In the genomic region with DNA sequence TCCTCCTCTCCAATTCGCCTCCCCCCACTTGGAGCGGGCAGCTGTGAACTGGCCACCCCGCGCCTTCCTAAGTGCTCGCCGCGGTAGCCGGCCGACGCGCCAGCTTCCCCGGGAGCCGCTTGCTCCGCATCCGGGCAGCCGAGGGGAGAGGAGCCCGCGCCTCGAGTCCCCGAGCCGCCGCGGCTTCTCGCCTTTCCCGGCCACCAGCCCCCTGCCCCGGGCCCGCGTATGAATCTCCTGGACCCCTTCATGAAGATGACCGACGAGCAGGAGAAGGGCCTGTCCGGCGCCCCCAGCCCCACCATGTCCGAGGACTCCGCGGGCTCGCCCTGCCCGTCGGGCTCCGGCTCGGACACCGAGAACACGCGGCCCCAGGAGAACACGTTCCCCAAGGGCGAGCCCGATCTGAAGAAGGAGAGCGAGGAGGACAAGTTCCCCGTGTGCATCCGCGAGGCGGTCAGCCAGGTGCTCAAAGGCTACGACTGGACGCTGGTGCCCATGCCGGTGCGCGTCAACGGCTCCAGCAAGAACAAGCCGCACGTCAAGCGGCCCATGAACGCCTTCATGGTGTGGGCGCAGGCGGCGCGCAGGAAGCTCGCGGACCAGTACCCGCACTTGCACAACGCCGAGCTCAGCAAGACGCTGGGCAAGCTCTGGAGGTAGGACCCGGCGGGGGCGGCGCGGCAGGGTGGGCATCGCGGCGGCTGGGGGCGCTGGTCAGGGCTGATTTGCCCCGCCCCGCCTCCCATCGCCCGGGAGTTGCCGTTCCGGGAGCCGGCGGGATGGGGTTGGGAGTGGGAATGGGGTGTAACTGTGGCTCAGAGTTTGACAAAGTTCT, we compare ENCODE assay signal across 2 cellular contexts.
TF ChIP-seq lines count a peak whose summit lies in the region.

No MANE protein-coding gene starts in this region.

TF ChIP-seq in HEK293T, 16 proteins besides CTCF, POLR2A, EP300 and RAD21 (continued from another document):
- TF ChIP-seq BHLHE40 (IDR thresholded peaks at IDR 0.05; ENCODE audit: borderline replicate concordance), result no peak
- TF ChIP-seq CTBP1 (IDR thresholded peaks at IDR 0.05; ENCODE audit: borderline replicate concordance), result peak; percentile 29; the same call in 1 of the 2 replicates
- TF ChIP-seq ELF4 (IDR thresholded peaks at IDR 0.05), result no peak
- no peak for TF ChIP-seq TARDBP (IDR thresholded peaks at IDR 0.05)
- TF ChIP-seq ZNF384 (IDR thresholded peaks at IDR 0.05), result no peak
- no peak for TF ChIP-seq FOXA1 (IDR thresholded peaks at IDR 0.05)
- TF ChIP-seq LEF1 (IDR thresholded peaks at IDR 0.05; ENCODE audit: borderline replicate concordance), result no peak

TF ChIP-seq in neural cell, 6 proteins besides CTCF, POLR2A, EP300 and RAD21 (continued from another document):
- TF ChIP-seq, protein P1, sequence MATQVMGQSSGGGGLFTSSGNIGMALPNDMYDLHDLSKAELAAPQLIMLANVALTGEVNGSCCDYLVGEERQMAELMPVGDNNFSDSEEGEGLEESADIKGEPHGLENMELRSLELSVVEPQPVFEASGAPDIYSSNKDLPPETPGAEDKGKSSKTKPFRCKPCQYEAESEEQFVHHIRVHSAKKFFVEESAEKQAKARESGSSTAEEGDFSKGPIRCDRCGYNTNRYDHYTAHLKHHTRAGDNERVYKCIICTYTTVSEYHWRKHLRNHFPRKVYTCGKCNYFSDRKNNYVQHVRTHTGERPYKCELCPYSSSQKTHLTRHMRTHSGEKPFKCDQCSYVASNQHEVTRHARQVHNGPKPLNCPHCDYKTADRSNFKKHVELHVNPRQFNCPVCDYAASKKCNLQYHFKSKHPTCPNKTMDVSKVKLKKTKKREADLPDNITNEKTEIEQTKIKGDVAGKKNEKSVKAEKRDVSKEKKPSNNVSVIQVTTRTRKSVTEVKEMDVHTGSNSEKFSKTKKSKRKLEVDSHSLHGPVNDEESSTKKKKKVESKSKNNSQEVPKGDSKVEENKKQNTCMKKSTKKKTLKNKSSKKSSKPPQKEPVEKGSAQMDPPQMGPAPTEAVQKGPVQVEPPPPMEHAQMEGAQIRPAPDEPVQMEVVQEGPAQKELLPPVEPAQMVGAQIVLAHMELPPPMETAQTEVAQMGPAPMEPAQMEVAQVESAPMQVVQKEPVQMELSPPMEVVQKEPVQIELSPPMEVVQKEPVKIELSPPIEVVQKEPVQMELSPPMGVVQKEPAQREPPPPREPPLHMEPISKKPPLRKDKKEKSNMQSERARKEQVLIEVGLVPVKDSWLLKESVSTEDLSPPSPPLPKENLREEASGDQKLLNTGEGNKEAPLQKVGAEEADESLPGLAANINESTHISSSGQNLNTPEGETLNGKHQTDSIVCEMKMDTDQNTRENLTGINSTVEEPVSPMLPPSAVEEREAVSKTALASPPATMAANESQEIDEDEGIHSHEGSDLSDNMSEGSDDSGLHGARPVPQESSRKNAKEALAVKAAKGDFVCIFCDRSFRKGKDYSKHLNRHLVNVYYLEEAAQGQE (IDR thresholded peaks at IDR 0.05; ENCODE audit: borderline replicate concordance), result no peak
